8 cellular contexts compared by ENCODE assay signal in genomic region chr3:128488995-128489859, GRCh38.
DNase-seq lines count a peak whose midpoint lies in the region; ATAC-seq and TF ChIP-seq lines count a peak whose summit lies in the region.

No MANE protein-coding gene starts in this region.

- H3K27me3 ChIP-seq in NT2/D1 (ENCODE audit: insufficient read depth, insufficient read length) (peaks cover 92% of the 10 kb centered on the region), brain microvascular endothelial cell (replicated peaks) (peaks cover 96% of the 10 kb centered on the region)

- H3K9ac ChIP-seq in NT2/D1 (ENCODE audit: insufficient read length, low read depth), result peak overlapping the region; percentile 86

- H3K4me3 Mint-ChIP-seq in stimulated activated naive CD8-positive, alpha-beta T cell treated with anti-CD3 and anti-CD28 coated beads, Interleukin-15, Interleukin-2, amounts not matched to agents 100 ng/mL and 50 ng/mL, for 24 hours, result peak overlapping the region; percentile 71

- no peak overlapping the region for H3K27ac Mint-ChIP-seq in stimulated activated naive CD8-positive, alpha-beta T cell treated with anti-CD3 and anti-CD28 coated beads, Interleukin-15, Interleukin-2, amounts not matched to agents 100 ng/mL and 50 ng/mL, for 24 hours

- H3K4me1 ChIP-seq in NT2/D1 (ENCODE audit: insufficient read depth, insufficient read length), result peaks cover 49% of the 10 kb centered on the region

- no peaks in the 10 kb centered on the region for H3K9me3 ChIP-seq in NT2/D1 (ENCODE audit: insufficient read depth, low read length)

- no peak overlapping the region for H3K27ac ChIP-seq in brain microvascular endothelial cell

- in situ Hi-C loops in brain microvascular endothelial cell (cut with HindIII; ENCODE audit: low pct_ligation_motif_present, low sequenced_read_pairs), result no loop called here

- H3K4me3 ChIP-seq in NT2/D1 (ENCODE audit: insufficient read length, low read depth), result peak overlapping the region; percentile 78
- H3K4me3 ChIP-seq in brain microvascular endothelial cell (ENCODE audit: low read depth, low read length), result peak overlapping the region; percentile 20

- H3K4me1 Mint-ChIP-seq in stimulated activated naive CD8-positive, alpha-beta T cell treated with anti-CD3 and anti-CD28 coated beads, Interleukin-15, Interleukin-2, amounts not matched to agents 100 ng/mL and 50 ng/mL, for 24 hours (ENCODE audit: low read depth), result peaks cover 36% of the 10 kb centered on the region

- peaks cover 72% of the 10 kb centered on the region for H3K27me3 Mint-ChIP-seq in stimulated activated naive CD8-positive, alpha-beta T cell treated with anti-CD3 and anti-CD28 coated beads, Interleukin-15, Interleukin-2, amounts not matched to agents 100 ng/mL and 50 ng/mL, for 24 hours

- ATAC-seq in HG02763 (IDR thresholded peaks at IDR 0.05; ENCODE audit: unreplicated experiment) (no peak), HG02840 (IDR thresholded peaks at IDR 0.05; ENCODE audit: low FRiP score, unreplicated experiment) (no peak)

- no peaks in the 10 kb centered on the region for H3K36me3 Mint-ChIP-seq in stimulated activated naive CD8-positive, alpha-beta T cell treated with anti-CD3 and anti-CD28 coated beads, Interleukin-15, Interleukin-2, amounts not matched to agents 100 ng/mL and 50 ng/mL, for 24 hours (ENCODE audit: low read depth)

- no peaks in the 10 kb centered on the region for H3K9me3 Mint-ChIP-seq in stimulated activated naive CD8-positive, alpha-beta T cell treated with anti-CD3 and anti-CD28 coated beads, Interleukin-15, Interleukin-2, amounts not matched to agents 100 ng/mL and 50 ng/mL, for 24 hours

- TF ChIP-seq CTCF in brain microvascular endothelial cell (IDR thresholded peaks at IDR 0.05; ENCODE audit: low read depth, low read length, missing control alignments), result no peak

- DNase-seq in stimulated activated CD4-positive, alpha-beta T cell treated with anti-CD3 and anti-CD28 coated beads, Interleukin-4, amount 100 ng/mL, for 1 hour, result peak; percentile 39
- no peak for DNase-seq in stimulated activated CD4-positive, alpha-beta T cell treated with anti-CD3 and anti-CD28 coated beads, Interleukin-2, amount 100 ng/mL, for 48 hours
- DNase-seq in NT2/D1 (ENCODE audit: low read depth, low spot score) (no peak), brain microvascular endothelial cell (no peak), kidney tubule cell (ENCODE audit: low spot score) (peak; percentile 60)

- H3K36me3 ChIP-seq in NT2/D1 (ENCODE audit: insufficient read depth, insufficient read length, low read length) (peaks cover 6% of the 10 kb centered on the region), brain microvascular endothelial cell (replicated peaks) (no peaks in the 10 kb centered on the region)

Comparison
In these comparisons a context has a peak if more than half of its experiments do, and no peak if none do; other contexts are left out.
1. DNase-seq: peak in stimulated activated CD4-positive, alpha-beta T cell treated with anti-CD3 and anti-CD28 coated beads, Interleukin-4, amount 100 ng/mL, for 1 hour (single experiment) and kidney tubule cell (single experiment); none in stimulated activated CD4-positive, alpha-beta T cell treated with anti-CD3 and anti-CD28 coated beads, Interleukin-2, amount 100 ng/mL, for 48 hours (0 of 2), NT2/D1 (single experiment) and brain microvascular endothelial cell (single experiment).